Comparison of ENCODE assay signal across 15 cellular contexts in genomic region chr15:65917936-65918335, GRCh38.
DNase-seq lines count a peak whose midpoint lies in the region; ATAC-seq and TF ChIP-seq lines count a peak whose summit lies in the region.
"Had no signal": no experiment of that assay in that cellular context is flagged by ENCODE, and none has a peak within 500 bp of the region (broad histone marks: within the 10 kb centered on the region; RNA-seq: fewer than 3 reads in every experiment).

No MANE protein-coding gene starts in this region.

- H3K36me3 ChIP-seq in BLaER1 = no peaks in the 10 kb centered on the region
- H3K36me3 ChIP-seq in OCI-LY3 (replicated peaks; ENCODE audit: low read depth, low read length) = no peaks in the 10 kb centered on the region

- peaks cover 28% of the 10 kb centered on the region for H3K4me1 Mint-ChIP-seq in activated T-cell treated with anti-CD3 and anti-CD28 coated beads, Interleukin-2, amount 50 U/mL, for 24 hours (ENCODE audit: low read depth)
- H3K4me1 Mint-ChIP-seq in memory B cell = peaks cover 68% of the 10 kb centered on the region

- in situ Hi-C loops in GM13977 (cut with MboI; ENCODE audit: low pct_unique_long_range_greater_than_20kb, low sequenced_read_pairs, unreplicated experiment) = no loop called here

- H3K9me3 ChIP-seq in BLaER1 = no peaks in the 10 kb centered on the region
- H3K9me3 ChIP-seq in OCI-LY3 (ENCODE audit: insufficient read depth, low read length) = no peaks in the 10 kb centered on the region

- H3K27ac Mint-ChIP-seq in activated T-cell treated with anti-CD3 and anti-CD28 coated beads, Interleukin-2, amount 50 U/mL, for 24 hours = peak overlapping the region; percentile 78
- H3K27ac Mint-ChIP-seq in memory B cell = peak overlapping the region; percentile 92
- H3K27ac Mint-ChIP-seq: CD8-positive, alpha-beta T cell had no signal

- no peak for ATAC-seq in memory B cell (ENCODE audit: low read depth)

- H3K27me3 ChIP-seq in BLaER1 = 0 out of 2 replicates have a peak, but pooled peaks cover 4% of the 10 kb centered on the region
- H3K27me3 ChIP-seq in OCI-LY3 (ENCODE audit: low read depth, low read length) = no peaks in the 10 kb centered on the region

- H3K79me2 ChIP-seq in OCI-LY3 (ENCODE audit: low read length) = no peaks in the 10 kb centered on the region

- H3K27me3 Mint-ChIP-seq in activated T-cell treated with anti-CD3 and anti-CD28 coated beads, Interleukin-2, amount 50 U/mL, for 24 hours = no peaks in the 10 kb centered on the region
- no peaks in the 10 kb centered on the region for H3K27me3 Mint-ChIP-seq in memory B cell

- no peak overlapping the region for H2AFZ ChIP-seq in OCI-LY3 (ENCODE audit: low read depth, low read length)

- H3K4me3 Mint-ChIP-seq in activated T-cell treated with anti-CD3 and anti-CD28 coated beads, Interleukin-2, amount 50 U/mL, for 24 hours = no peak overlapping the region
- no peak overlapping the region for H3K4me3 Mint-ChIP-seq in memory B cell
- H3K4me3 Mint-ChIP-seq: CD8-positive, alpha-beta T cell had no signal

- peaks cover 54% of the 10 kb centered on the region for H3K4me1 ChIP-seq in BLaER1
- peaks cover 69% of the 10 kb centered on the region for H3K4me1 ChIP-seq in OCI-LY3 (ENCODE audit: low read length)

- H3K27ac ChIP-seq in BLaER1 (no peak overlapping the region), OCI-LY3 (ENCODE audit: low read length) (no peak overlapping the region)

- H3K36me3 Mint-ChIP-seq in activated T-cell treated with anti-CD3 and anti-CD28 coated beads, Interleukin-2, amount 50 U/mL, for 24 hours (ENCODE audit: low read depth) = no peaks in the 10 kb centered on the region
- H3K36me3 Mint-ChIP-seq in memory B cell = no peaks in the 10 kb centered on the region
- H3K36me3 Mint-ChIP-seq: CD8-positive, alpha-beta T cell had no signal

- no peaks in the 10 kb centered on the region for H3K9me3 Mint-ChIP-seq in activated T-cell treated with anti-CD3 and anti-CD28 coated beads, Interleukin-2, amount 50 U/mL, for 24 hours
- no peaks in the 10 kb centered on the region for H3K9me3 Mint-ChIP-seq in memory B cell
- H3K9me3 Mint-ChIP-seq: CD8-positive, alpha-beta T cell had no signal

- H3K4me3 ChIP-seq in BLaER1 (no peak overlapping the region), OCI-LY3 (ENCODE audit: low read length) (0 out of 2 replicates have a peak overlapping the region, but pooled peaks have one; percentile 42)

- H3K4me2 ChIP-seq in BLaER1 (peak overlapping the region; percentile 88), OCI-LY3 (ENCODE audit: low read length) (peak overlapping the region; percentile 71)

- TF ChIP-seq CTCF in OCI-LY3 (IDR thresholded peaks at IDR 0.05; ENCODE audit: low read depth, low read length) (no peak), GM13977 (IDR thresholded peaks at IDR 0.05; ENCODE audit: extremely low read depth, insufficient read depth, missing control alignments) (no peak)

- no peak for DNase-seq in activated T-cell treated with anti-CD3 and anti-CD28 coated beads, Interleukin-2, amount 50 U/mL, for 24 hours
- DNase-seq in activated T-cell treated with anti-CD3 and anti-CD28 coated beads, Interleukin-2, amount 50 U/mL, for 1 hour = no peak
- DNase-seq in memory B cell (ENCODE audit: low spot score in 2 of 2) (no peak), cerebellar nuclear complex (lab: John Stamatoyannopoulos, UW) (no peak), GM13977 (ENCODE audit: low spot score) (no peak), SW 1271 (lab: John Stamatoyannopoulos, UW) (no peak)
- DNase-seq: Calu3; CD8-positive, alpha-beta T cell; DMS53; KG1; MV-4-11; NCI-H1694 treated with DMSO at 0.1 percent for 48 hours; SHP77 treated with DMSO at 0.1 percent for 48 hours had no signal

- H3K9ac ChIP-seq in BLaER1 = no peak overlapping the region
- no peak overlapping the region for H3K9ac ChIP-seq in OCI-LY3 (ENCODE audit: low read length)

- H4K20me1 ChIP-seq in BLaER1 (peaks cover 67% of the 10 kb centered on the region), OCI-LY3 (ENCODE audit: insufficient read depth, low read length) (no peaks in the 10 kb centered on the region)
